9 cellular contexts compared by ENCODE assay signal in genomic region chr4:154551872-154552686, GRCh38. TPM values are rescaled to one million over a fixed set of nuclear protein-coding genes. Genes with fewer than 3 reads are reported as not detected.
DNase-seq lines count a peak whose midpoint lies in the region; ATAC-seq and TF ChIP-seq lines count a peak whose summit lies in the region.
"Had no signal": no experiment of that assay in that cellular context is flagged by ENCODE, and none has a peak within 500 bp of the region (broad histone marks: within the 10 kb centered on the region; RNA-seq: fewer than 3 reads in every experiment).

No MANE protein-coding gene starts in this region.

- H3K36me3 Mint-ChIP-seq in activated naive CD4-positive, alpha-beta T cell treated with anti-CD3 and anti-CD28 coated beads, Interleukin-2, amount 50 U/mL, for 72 hours = peaks cover 13 to 20% of the 10 kb centered on the region in 2 donors

- H3F3A ChIP-seq in SK-N-SH (replicated peaks; ENCODE audit: insufficient read depth) = no peaks in the 10 kb centered on the region

- H3K4me2 ChIP-seq in HCT116 (ENCODE audit: low read length) (no peak overlapping the region; the same call in 1 of the 2 replicates), SK-N-SH (no peak overlapping the region)

- peaks cover 31% of the 10 kb centered on the region for H3K79me2 ChIP-seq in HCT116 (ENCODE audit: insufficient read depth, low read length)
- H3K79me2 ChIP-seq in SK-N-SH (ENCODE audit: insufficient read depth) = peaks cover 31% of the 10 kb centered on the region

- no peaks in the 10 kb centered on the region for H3K9me3 Mint-ChIP-seq in activated naive CD4-positive, alpha-beta T cell treated with anti-CD3 and anti-CD28 coated beads, Interleukin-2, amount 50 U/mL, for 72 hours

- TF ChIP-seq EP300 in SK-N-SH (IDR thresholded peaks at IDR 0.05; ENCODE audit: borderline replicate concordance in 1 of 2, low read depth in 1 of 2, low read length in 1 of 2) = no peak

- H3K36me3 ChIP-seq in GM06990 (ENCODE audit: control insufficient read depth, insufficient read depth, low read length) (no peaks in the 10 kb centered on the region; the same call in 1 of the 2 replicates), HCT116 (ENCODE audit: control insufficient read depth in 1 of 2, insufficient read depth in 2 of 2, low read length in 2 of 2) (peaks cover 4 to 5% of the 10 kb centered on the region in 2 experiments), MG63 (peaks cover 4% of the 10 kb centered on the region; the same call in 1 of the 2 replicates), SK-N-SH (replicated peaks in 1 of 2; ENCODE audit: control insufficient read depth in 1 of 2, insufficient read depth in 2 of 2, low read length in 1 of 2) (peaks cover 9 to 15% of the 10 kb centered on the region in 2 experiments), psoas muscle (ENCODE audit: insufficient read depth in 1 of 2, low read depth in 1 of 2) (peaks cover 0 to 10% of the 10 kb centered on the region in 2 donors)

- H4K20me1 ChIP-seq in HCT116 (ENCODE audit: insufficient read depth) (no peaks in the 10 kb centered on the region), SK-N-SH (ENCODE audit: insufficient read depth) (0 out of 2 replicates have a peak, but pooled peaks cover 3% of the 10 kb centered on the region)

- CTCF ChIA-PET in HCT116 (lab: Charles Lee) = interaction anchor here (1.0 to 6.4 kb wide), 8 partner anchors 7 to 215 kb away, joined by 3 to 175 read pairs (median 4); partner anchors contain the start of genes FGB and LRAT
- CTCF ChIA-PET in SK-N-SH (lab: Yijun Ruan, JAX) = interaction anchor here (0.5 to 6.4 kb wide), 22 partner anchors 9 to 83 kb away, joined by 3 to 60 read pairs (median 4); partner anchors contain the start of genes FGB and FGG

- H3K9ac ChIP-seq in HCT116 (ENCODE audit: low read length) (no peak overlapping the region), SK-N-SH (no peak overlapping the region)

- intact Hi-C loops in HCT116 (cut with micrococcal nuclease) (loop anchor here (1.0 to 10.0 kb wide), 6 partner anchors 66 to 820 kb away; no protein-coding TSS in a partner anchor), Right ventricle myocardium inferior (cut with DNase I) (loop anchor here (2.0 to 5.0 kb wide), 3 partner anchors 70 to 820 kb away; no protein-coding TSS in a partner anchor), psoas muscle (cut with DNase I) (loop anchor here (2.0 to 5.0 kb wide), 4 partner anchors 70 to 821 kb away; no protein-coding TSS in a partner anchor)

- RAD21 ChIA-PET in HCT116 (lab: Charles Lee; ENCODE audit: low non-redundant PET in 1 of 2, low total read pairs in 2 of 2, uncharacterized antibody in 2 of 2, unreplicated experiment in 2 of 2) = interaction anchor here (1.0 to 1.3 kb wide), 3 partner anchors 67 to 70 kb away, joined by 3 to 7 read pairs (median 6); no protein-coding TSS in a partner anchor

- H3K27ac ChIP-seq in HCT116 (ENCODE audit: low read depth, low read length) (no peak overlapping the region), SK-N-SH (ENCODE audit: low read depth in 2 of 2, low read length in 1 of 2) (no peak overlapping the region), psoas muscle (no peak overlapping the region)

- no peak for TF ChIP-seq POLR2A in HCT116 (IDR thresholded peaks at IDR 0.05; ENCODE audit: borderline replicate concordance, extremely low read depth, insufficient read depth, insufficient read length)

- POLR2A ChIA-PET in HCT116 (lab: Charles Lee) (interaction anchor here (1.2 kb wide), 1 partner anchor 67 kb away, joined by 4 read pairs; no protein-coding TSS in a partner anchor), SK-N-SH (lab: Yijun Ruan, JAX) (no interaction called here)

- H3K9me2 ChIP-seq in HCT116 (ENCODE audit: insufficient read depth) (no peaks in the 10 kb centered on the region), SK-N-SH (no peaks in the 10 kb centered on the region)

- 27% methylated on average over 6 of the region's 6 CpGs for WGBS in SK-N-SH (ENCODE audit: low lambda C conversion rate)
- WGBS in psoas muscle, 3 donors = 13 to 29% (median 19%) methylated on average over 6 of the region's 6 CpGs

- peak; percentile 22 for DNase-seq in GM06990 (ENCODE audit: extremely low read depth, insufficient read length)
- DNase-seq in HCT116 (ENCODE audit: low read depth, low spot score) = peak; percentile 79
- peak; percentile 47 for DNase-seq in MG63
- DNase-seq in SK-N-SH = peak; percentile 47
- peak; percentile 56 to 70 for DNase-seq in activated naive CD4-positive, alpha-beta T cell treated with anti-CD3 and anti-CD28 coated beads, Interleukin-2, amount 50 U/mL, for 72 hours (ENCODE audit: low spot score in 2 of 2)
- peak; percentile 78 for DNase-seq in Right ventricle myocardium inferior (ENCODE audit: missing footprints)
- peak; percentile 65 to 73 for DNase-seq in psoas muscle
- DNase-seq in NCI-H187 (lab: John Stamatoyannopoulos, UW) = no peak

- H3K27ac Mint-ChIP-seq in activated naive CD4-positive, alpha-beta T cell treated with anti-CD3 and anti-CD28 coated beads, Interleukin-2, amount 50 U/mL, for 72 hours = no peak overlapping the region

- no peak overlapping the region for H3K4me3 ChIP-seq in GM06990 (replicated peaks; ENCODE audit: low read depth, low read length)
- H3K4me3 ChIP-seq in HCT116 (replicated peaks in 1 of 2; ENCODE audit: low read depth in 1 of 2, low read length in 2 of 2) = no peak overlapping the region
- H3K4me3 ChIP-seq in MG63 = no peak overlapping the region
- no peak overlapping the region for H3K4me3 ChIP-seq in SK-N-SH (ENCODE audit: low read depth in 2 of 2, low read length in 1 of 2)
- no peak overlapping the region for H3K4me3 ChIP-seq in psoas muscle

- BruUV-seq in HCT116 (replicated peaks; lab: Mats Ljungman, UMichigan) = no TSS peak

- peak; percentile 89 for TF ChIP-seq CTCF in GM06990 (IDR thresholded peaks at IDR 0.05; ENCODE audit: insufficient read depth, low read length, poor library complexity, severe bottlenecking)
- peak; percentile 68 to 83 (median 83) for TF ChIP-seq CTCF in HCT116 (IDR thresholded peaks at IDR 0.05 in 2 of 3, conservative IDR thresholded peaks at IDR 0.05 in 1 of 3; ENCODE audit: borderline replicate concordance in 1 of 3, insufficient read depth in 1 of 3, low read depth in 2 of 3, low read length in 2 of 3)
- peak; percentile 82 for TF ChIP-seq CTCF in SK-N-SH (IDR thresholded peaks at IDR 0.05)
- TF ChIP-seq CTCF in psoas muscle (IDR thresholded peaks at IDR 0.05) = peak; percentile 90

- H3K9me3 ChIP-seq in HCT116 (ENCODE audit: control insufficient read depth in 1 of 2, insufficient read depth in 1 of 2, low read depth in 1 of 2, low read length in 2 of 2) (no peaks in the 10 kb centered on the region), MG63 (no peaks in the 10 kb centered on the region), SK-N-SH (no peaks in the 10 kb centered on the region), psoas muscle (no peaks in the 10 kb centered on the region)

- peak; percentile 86 for TF ChIP-seq RAD21 in HCT116 (IDR thresholded peaks at IDR 0.05; ENCODE audit: low read depth)
- TF ChIP-seq RAD21 in SK-N-SH (IDR thresholded peaks at IDR 0.05; ENCODE audit: low read length) = peak; percentile 83

- no peaks in the 10 kb centered on the region for H3K27me3 ChIP-seq in GM06990 (replicated peaks; ENCODE audit: control insufficient read depth, insufficient read depth, low read length)
- no peaks in the 10 kb centered on the region for H3K27me3 ChIP-seq in HCT116 (ENCODE audit: insufficient read depth, low read length)
- no peaks in the 10 kb centered on the region for H3K27me3 ChIP-seq in MG63
- H3K27me3 ChIP-seq in SK-N-SH (ENCODE audit: insufficient read depth) = peaks cover 5% of the 10 kb centered on the region; the same call in 1 of the 2 replicates
- no peaks in the 10 kb centered on the region for H3K27me3 ChIP-seq in psoas muscle (ENCODE audit: insufficient read depth in 3 of 3, low read length in 2 of 3)

- peak; percentile 66 for ATAC-seq in HCT116
- ATAC-seq in activated naive CD4-positive, alpha-beta T cell treated with anti-CD3 and anti-CD28 coated beads, Interleukin-2, amount 50 U/mL, for 72 hours = peak; percentile 43 to 54
- ATAC-seq in Right ventricle myocardium inferior = peak; percentile 69
- ATAC-seq in psoas muscle = peak; percentile 70 to 79 (median 72)

- peaks cover 2 to 12% of the 10 kb centered on the region in 2 experiments; a peak in 3 of 4 replicates for H3K4me1 ChIP-seq in HCT116 (ENCODE audit: control insufficient read depth in 1 of 2, insufficient read depth in 2 of 2, low read length in 2 of 2)
- peaks cover 0 to 8% of the 10 kb centered on the region in 2 experiments; a peak in 2 of 4 replicates for H3K4me1 ChIP-seq in SK-N-SH (ENCODE audit: control insufficient read depth in 1 of 2, insufficient read depth in 2 of 2, low read depth in 1 of 2, low read length in 1 of 2)
- peaks cover 9% of the 10 kb centered on the region for H3K4me1 ChIP-seq in psoas muscle

- H2AFZ ChIP-seq in HCT116 (ENCODE audit: low read depth, low read length, poor library complexity, severe bottlenecking) (peak overlapping the region; percentile 100), SK-N-SH (ENCODE audit: low read depth) (peak overlapping the region; percentile 45; the same call in 1 of the 2 replicates)

RNA-seq across cellular contexts. Expression of gene PLRG1, which starts 1.9 kb away (rescaled TPM):
- total RNA-seq in HCT116 (2021; ENCODE audit: unreplicated experiment) (141 TPM), Right ventricle myocardium inferior (36.2 TPM), psoas muscle (10 to 100 TPM; 37.9 to 45.8 (median 44.3) TPM)
- polyA plus RNA-seq in HCT116 (2012) = 81.9 and 111 TPM in 2 replicates
- total RNA-seq in MG63 (2014; rRNA removed; shearing (Covaris generic); ENCODE audit: low replicate concordance) = 62.1 and 76.8 TPM in 2 replicates
- polyA plus RNA-seq in SK-N-SH (2012; rRNA removed) (64.8 and 84.6 TPM in 2 replicates), psoas muscle (10 to 100 TPM; 34.5 to 52.4 (median 36.4) TPM)
- 64.8 and 70.2 TPM in 2 replicates for polyA plus RNA-seq in SK-N-SH (2012; cell fraction: cytosol; rRNA removed)
- 43.5 and 93.7 TPM in 2 replicates for polyA plus RNA-seq in SK-N-SH (2012; cell fraction: nucleus; rRNA removed)
- 10 to 100 TPM; 92.6 to 100.0 TPM for total RNA-seq in activated naive CD4-positive, alpha-beta T cell treated with anti-CD3 and anti-CD28 coated beads, Interleukin-2, amount 50 U/mL, for 72 hours

RNA-seq across cellular contexts. Expression of gene FGB, which starts 10.7 kb away (rescaled TPM):
- 2.0 TPM for total RNA-seq in HCT116 (2021; ENCODE audit: unreplicated experiment)
- polyA plus RNA-seq in HCT116 (2012) = not detected in 2 replicates
- total RNA-seq in MG63 (2014; rRNA removed; shearing (Covaris generic); ENCODE audit: low replicate concordance) = not detected in 2 replicates
- not detected in 2 replicates for polyA plus RNA-seq in SK-N-SH (2012; rRNA removed)
- polyA plus RNA-seq in SK-N-SH (2012; cell fraction: cytosol; rRNA removed) = not detected in 2 replicates
- not detected in 2 replicates for polyA plus RNA-seq in SK-N-SH (2012; cell fraction: nucleus; rRNA removed)
- total RNA-seq in activated naive CD4-positive, alpha-beta T cell treated with anti-CD3 and anti-CD28 coated beads, Interleukin-2, amount 50 U/mL, for 72 hours = not detected
- total RNA-seq in Right ventricle myocardium inferior = not detected
- under 1 TPM in 2 of 4 donors, not detected in 2; 0.54 to 0.77 TPM for total RNA-seq in psoas muscle
- not detected for polyA plus RNA-seq in psoas muscle
- total RNA-seq: temporal lobe had no signal

RNA-seq across cellular contexts. Expression of gene FGA, which starts 38.5 kb away (rescaled TPM):
- 3.9 TPM for total RNA-seq in HCT116 (2021; ENCODE audit: unreplicated experiment)
- not detected in 2 replicates for polyA plus RNA-seq in HCT116 (2012)
- total RNA-seq in MG63 (2014; rRNA removed; shearing (Covaris generic); ENCODE audit: low replicate concordance) = not detected in 2 replicates
- polyA plus RNA-seq in SK-N-SH (2012; rRNA removed) = not detected in 2 replicates
- 0.03 TPM in 1 of 2 replicates, not detected in the other for polyA plus RNA-seq in SK-N-SH (2012; cell fraction: cytosol; rRNA removed)
- not detected in 2 replicates for polyA plus RNA-seq in SK-N-SH (2012; cell fraction: nucleus; rRNA removed)
- total RNA-seq in activated naive CD4-positive, alpha-beta T cell treated with anti-CD3 and anti-CD28 coated beads, Interleukin-2, amount 50 U/mL, for 72 hours = not detected
- total RNA-seq in Right ventricle myocardium inferior = not detected
- under 1 TPM in 2 of 4 donors, not detected in 2; 0.79 to 0.83 TPM for total RNA-seq in psoas muscle
- polyA plus RNA-seq in psoas muscle = not detected
- total RNA-seq: temporal lobe had no signal

Comparison
In these comparisons a context has a peak if more than half of its experiments do, and no peak if none do; other contexts are left out.
1. DNase-seq: peak in GM06990 (single experiment), HCT116 (single experiment), MG63 (single experiment), SK-N-SH (single experiment), activated naive CD4-positive, alpha-beta T cell treated with anti-CD3 and anti-CD28 coated beads, Interleukin-2, amount 50 U/mL, for 72 hours (2 of 2), Right ventricle myocardium inferior (single experiment) and psoas muscle (2 of 2); none in NCI-H187 (0 of 2).
2. Peak in every context shown above with its lines, with median percentiles within 50 percentile points of each other: CTCF ChIP-seq and ATAC-seq.